In genomic region chr18:12377556-12378553, GRCh38 we compare ENCODE assay signal across 7 cellular contexts. TPM values are rescaled to one million over a fixed set of nuclear protein-coding genes. Genes with fewer than 3 reads are reported as not detected.
DNase-seq lines count a peak whose midpoint lies in the region; ATAC-seq, FAIRE-seq and TF ChIP-seq lines count a peak whose summit lies in the region.

No MANE protein-coding gene starts in this region.

- peaks cover 19% of the 10 kb centered on the region; the same call in 1 of the 2 replicates for H4K20me1 ChIP-seq in Karpas-422 (ENCODE audit: insufficient read depth, low read depth, low read length)

- H3K4me1 ChIP-seq in Karpas-422 (ENCODE audit: low read length) (peaks cover 28% of the 10 kb centered on the region), lower lobe of right lung (peaks cover 41% of the 10 kb centered on the region)

- H3K79me2 ChIP-seq in Karpas-422 (ENCODE audit: low read length), result peaks cover 39% of the 10 kb centered on the region

- peak overlapping the region; percentile 72 for H3K9ac ChIP-seq in Karpas-422 (ENCODE audit: low read length)

- H3K27me3 ChIP-seq in Karpas-422 (ENCODE audit: low read length) (no peaks in the 10 kb centered on the region), lower lobe of right lung (ENCODE audit: low read depth) (no peaks in the 10 kb centered on the region)

- no peak overlapping the region for H3K27ac ChIP-seq in Karpas-422 (ENCODE audit: low read length)
- H3K27ac ChIP-seq in lower lobe of right lung, result peak overlapping the region; percentile 79

- peak overlapping the region; percentile 73; the same call in 1 of the 2 replicates for H2AFZ ChIP-seq in Karpas-422 (ENCODE audit: low read length)

- H3K4me2 ChIP-seq in Karpas-422 (ENCODE audit: low read depth, low read length, poor library complexity, severe bottlenecking), result peak overlapping the region; percentile 74

- TF ChIP-seq CTCF in astrocyte of the cerebellum (IDR thresholded peaks at IDR 0.05; ENCODE audit: low read depth, low read length, missing control alignments) (peak; percentile 27), lower lobe of right lung (IDR thresholded peaks at IDR 0.05) (peak; percentile 31)

- peaks cover 11% of the 10 kb centered on the region; the same call in 1 of the 2 replicates for H3K36me3 ChIP-seq in Karpas-422 (ENCODE audit: insufficient read depth, low read length)
- H3K36me3 ChIP-seq in lower lobe of right lung, result no peaks in the 10 kb centered on the region

- no peak for FAIRE-seq in GM18507 (lab: Jason Lieb, UNC)

- ATAC-seq in GM21825 (IDR thresholded peaks at IDR 0.05; ENCODE audit: unreplicated experiment), result peak; percentile 65
- no peak for ATAC-seq in lower lobe of right lung

- DNase-seq in GM18507 (ENCODE audit: extremely low spot score, insufficient read length, low read depth) (peak; percentile 92), Karpas-422 (no peak), astrocyte of the cerebellum (ENCODE audit: low read depth) (no peak), lower lobe of right lung (no peak), NCI-H446 treated with DMSO at 0.1 percent for 48 hours (lab: John Stamatoyannopoulos, UW) (no peak), dedifferentiated amniotic fluid mesenchymal stem cell (ENCODE audit: extremely low spot score) (no peak)

- intact Hi-C loops in lower lobe of right lung (cut with DNase I), result no loop called here

- H3K4me3 ChIP-seq in Karpas-422 (ENCODE audit: low read length), result peak overlapping the region; percentile 70
- H3K4me3 ChIP-seq in astrocyte of the cerebellum (ENCODE audit: low read depth, low read length), result peak overlapping the region; percentile 57
- peak overlapping the region; percentile 77 for H3K4me3 ChIP-seq in lower lobe of right lung

- H3K9me2 ChIP-seq in Karpas-422 (replicated peaks; ENCODE audit: insufficient read depth, low read length), result no peaks in the 10 kb centered on the region

- in situ Hi-C loops in astrocyte of the cerebellum (cut with HindIII; ENCODE audit: low sequenced_read_pairs), result no loop called here

- H3K9me3 ChIP-seq in Karpas-422 (ENCODE audit: low read length) (no peaks in the 10 kb centered on the region), lower lobe of right lung (no peaks in the 10 kb centered on the region)

RNA-seq across cellular contexts. Expression of gene AFG3L2, which starts 0.8 kb away (rescaled TPM):
- 34.2 and 48.8 TPM in 2 replicates for total RNA-seq in Karpas-422 (2014; rRNA removed; shearing (Covaris generic); ENCODE audit: low replicate concordance)
- total RNA-seq in lower lobe of right lung, result 31.1 TPM

RNA-seq across cellular contexts. Expression of gene PRELID3A, which starts 29.9 kb away (rescaled TPM):
- total RNA-seq in Karpas-422 (2014; rRNA removed; shearing (Covaris generic); ENCODE audit: low replicate concordance), result 2.3 and 5.6 TPM in 2 replicates
- 5.0 TPM for total RNA-seq in lower lobe of right lung
